Comparison of ENCODE assay signal across 8 cellular contexts in the genomic region with DNA sequence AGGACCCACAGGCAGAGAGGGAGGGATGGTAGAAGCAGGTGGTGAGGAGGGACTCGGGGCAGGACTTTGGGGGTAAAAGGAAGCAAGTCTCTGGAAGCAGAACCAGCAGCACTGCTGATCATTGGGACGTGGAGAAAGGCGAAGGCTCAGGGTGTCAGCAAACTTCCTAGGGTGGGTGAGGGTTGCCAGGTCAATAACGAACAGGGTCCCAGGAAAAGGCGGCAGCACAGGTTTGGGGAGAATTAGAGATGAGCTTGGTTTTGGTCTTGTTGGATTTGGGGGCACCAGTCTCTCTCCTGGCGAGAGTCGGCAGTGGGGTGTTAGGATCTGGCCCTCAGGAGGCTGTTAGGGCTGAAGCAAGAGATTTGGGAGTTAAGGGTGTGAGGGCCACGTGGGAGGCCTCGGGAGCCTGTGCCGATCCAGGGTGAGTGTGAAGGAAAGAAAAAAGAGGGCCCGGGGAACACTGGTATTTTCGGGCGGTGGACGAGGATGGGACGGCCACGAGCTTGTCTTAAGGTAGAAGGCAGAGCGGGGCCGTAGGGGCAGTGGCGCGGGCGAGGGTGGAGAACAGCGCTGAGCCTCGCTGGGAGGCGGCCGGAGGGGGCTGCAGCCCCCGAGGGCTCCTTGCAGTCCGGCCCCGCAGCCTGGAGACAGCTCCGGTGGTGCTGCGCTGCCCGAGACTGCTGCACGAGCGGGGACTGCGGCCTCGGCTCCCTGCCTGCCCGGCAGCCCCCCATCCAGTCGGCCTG. TPM values are rescaled to one million over a fixed set of nuclear protein-coding genes. Genes with fewer than 3 reads are reported as not detected.
DNase-seq lines count a peak whose midpoint lies in the region; ATAC-seq, FAIRE-seq and TF ChIP-seq lines count a peak whose summit lies in the region.

No MANE protein-coding gene starts in this region.

- POLR2A ChIA-PET in HCT116 (lab: Charles Lee), result interaction anchor here (1.0 to 3.9 kb wide), 6 partner anchors 9 to 55 kb away, joined by 4 to 20 read pairs (median 7); a partner anchor contains a TSS

- peak overlapping the region; percentile 99 for H3K4me2 ChIP-seq in HCT116 (ENCODE audit: low read length)

- DNase-seq in HCT116 (ENCODE audit: low read depth, low spot score) (no peak), iPS DF 6.9 (ENCODE audit: low read depth, low spot score) (no peak), GM19238 (ENCODE audit: insufficient read length, low spot score) (no peak), RCC 7860 (ENCODE audit: low spot score) (no peak)

- H3K4me1 ChIP-seq in HCT116 (ENCODE audit: control insufficient read depth in 1 of 2, insufficient read depth in 2 of 2, low read length in 2 of 2), result peaks cover 17 to 50% of the 10 kb centered on the region in 2 experiments
- H3K4me1 ChIP-seq in iPS DF 6.9 (ENCODE audit: control insufficient read depth, insufficient read depth, low read length), result peaks cover 5% of the 10 kb centered on the region; the same call in 1 of the 2 replicates
- H3K4me1 ChIP-seq in skeletal muscle tissue (ENCODE audit: control insufficient read depth in 3 of 3, insufficient read depth in 3 of 3, low read length in 3 of 3), result peaks cover 5 to 14% (median 14%) of the 10 kb centered on the region in 3 donors

- no peaks in the 10 kb centered on the region for H3K27me3 ChIP-seq in HCT116 (ENCODE audit: insufficient read depth, low read length)
- H3K27me3 ChIP-seq in iPS DF 6.9 (ENCODE audit: control insufficient read depth, insufficient read depth, low read length), result peaks cover 18% of the 10 kb centered on the region
- peaks cover 20 to 36% (median 33%) of the 10 kb centered on the region in 3 donors for H3K27me3 ChIP-seq in skeletal muscle tissue (ENCODE audit: control insufficient read depth in 3 of 3, insufficient read depth in 3 of 3, low read length in 3 of 3)

- no TSS peak for BruUV-seq in HCT116 (replicated peaks; lab: Mats Ljungman, UMichigan)

- no peak overlapping the region for H2AFZ ChIP-seq in HCT116 (ENCODE audit: low read depth, low read length, poor library complexity, severe bottlenecking)

- H3K4me3 ChIP-seq in HCT116 (replicated peaks in 1 of 2; ENCODE audit: low read depth in 1 of 2, low read length in 2 of 2), result peak overlapping the region; percentile 56 to 86; a peak in 3 of 4 replicates
- H3K4me3 ChIP-seq in WI38 (ENCODE audit: low read depth, low read length), result peak overlapping the region; percentile 78
- peak overlapping the region; percentile 33; the same call in 1 of the 2 replicates for H3K4me3 ChIP-seq in iPS DF 6.9 (ENCODE audit: low read length)
- peak overlapping the region; percentile 51 to 85 (median 82) for H3K4me3 ChIP-seq in skeletal muscle tissue (ENCODE audit: low read length in 3 of 3)

- RAD21 ChIA-PET in HCT116 (lab: Charles Lee; ENCODE audit: low non-redundant PET in 1 of 2, low total read pairs in 2 of 2, uncharacterized antibody in 2 of 2, unreplicated experiment in 2 of 2), result interaction anchor here in 1 of 2 experiments (0.9 to 1.1 kb wide), 2 partner anchors 54 to 116 kb away, joined by 3 to 6 read pairs; no protein-coding TSS in a partner anchor

- no peaks in the 10 kb centered on the region; a peak in 1 of 4 replicates for H3K36me3 ChIP-seq in HCT116 (ENCODE audit: control insufficient read depth in 1 of 2, insufficient read depth in 2 of 2, low read length in 2 of 2)
- no peaks in the 10 kb centered on the region for H3K36me3 ChIP-seq in iPS DF 6.9 (ENCODE audit: control insufficient read depth, insufficient read depth, low read length)
- no peaks in the 10 kb centered on the region for H3K36me3 ChIP-seq in skeletal muscle tissue (ENCODE audit: control insufficient read depth in 3 of 3, insufficient read depth in 3 of 3, low read length in 3 of 3)

- H4K20me1 ChIP-seq in HCT116 (ENCODE audit: insufficient read depth), result no peaks in the 10 kb centered on the region

- no peak for TF ChIP-seq POLR2A in HCT116 (IDR thresholded peaks at IDR 0.05; ENCODE audit: borderline replicate concordance, extremely low read depth, insufficient read depth, insufficient read length)

- TF ChIP-seq RAD21 in HCT116 (IDR thresholded peaks at IDR 0.05; ENCODE audit: low read depth), result no peak

- TF ChIP-seq CTCF in HCT116 (IDR thresholded peaks at IDR 0.05 in 2 of 3, conservative IDR thresholded peaks at IDR 0.05 in 1 of 3; ENCODE audit: borderline replicate concordance in 1 of 3, insufficient read depth in 1 of 3, low read depth in 2 of 3, low read length in 2 of 3), result no peak
- no peak for TF ChIP-seq CTCF in WI38 (IDR thresholded peaks at IDR 0.05; ENCODE audit: low read depth, low read length)

- WGBS in iPS DF 6.9 (ENCODE audit: insufficient coverage, insufficient read length), result no CpG with 5 or more reads among the region's 37 CpGs

- H3K9me3 ChIP-seq in HCT116 (ENCODE audit: control insufficient read depth in 1 of 2, insufficient read depth in 1 of 2, low read depth in 1 of 2, low read length in 2 of 2), result no peaks in the 10 kb centered on the region
- H3K9me3 ChIP-seq in iPS DF 6.9 (ENCODE audit: control insufficient read depth, insufficient read depth, low read length), result no peaks in the 10 kb centered on the region
- no peaks in the 10 kb centered on the region for H3K9me3 ChIP-seq in skeletal muscle tissue (ENCODE audit: control insufficient read depth in 3 of 3, low read length in 3 of 3)

- no peaks in the 10 kb centered on the region for H3K9me2 ChIP-seq in HCT116 (ENCODE audit: insufficient read depth)

- peaks cover 41% of the 10 kb centered on the region for H3K79me2 ChIP-seq in HCT116 (ENCODE audit: insufficient read depth, low read length)

- no peak for ATAC-seq in HCT116
- ATAC-seq in GM21723 (IDR thresholded peaks at IDR 0.05; ENCODE audit: unreplicated experiment), result no peak
- ATAC-seq in GM18870 (IDR thresholded peaks at IDR 0.05; ENCODE audit: unreplicated experiment), result no peak

- intact Hi-C loops in HCT116 (cut with micrococcal nuclease), result loop anchor here (2.0 kb wide), 1 partner anchor 55 kb away; a partner anchor contains a TSS

- FAIRE-seq in RCC 7860 (lab: Jason Lieb, UNC), result no peak

- H3K27ac ChIP-seq in HCT116 (ENCODE audit: low read depth, low read length) (peak overlapping the region; percentile 92), iPS DF 6.9 (ENCODE audit: low read length) (no peak overlapping the region), skeletal muscle tissue (ENCODE audit: low read depth, low read length) (no peak overlapping the region)

- peak overlapping the region; percentile 91 for H3K9ac ChIP-seq in HCT116 (ENCODE audit: low read length)
- H3K9ac ChIP-seq in skeletal muscle tissue (ENCODE audit: low read depth in 1 of 3, low read length in 3 of 3), result peak overlapping the region in 2 of 3 donors; percentile 53 to 57

- CTCF ChIA-PET in HCT116 (lab: Charles Lee), result interaction anchor here (0.7 to 2.4 kb wide), 5 partner anchors 8 to 55 kb away, joined by 3 to 13 read pairs (median 4); a partner anchor contains a TSS

TF ChIP-seq in HCT116, 20 proteins besides CTCF, POLR2A, EP300 and RAD21 (continues in another document):
- TF ChIP-seq YY1 (IDR thresholded peaks at IDR 0.05; ENCODE audit: extremely low read depth, insufficient replicate concordance, low read depth, low read length) (no peak), CBX3 (IDR thresholded peaks at IDR 0.05; ENCODE audit: low read depth) (no peak), EZH2 (IDR thresholded peaks at IDR 0.05) (no peak), SRF (IDR thresholded peaks at IDR 0.05; ENCODE audit: low read depth) (no peak)
- TF ChIP-seq, protein P1, sequence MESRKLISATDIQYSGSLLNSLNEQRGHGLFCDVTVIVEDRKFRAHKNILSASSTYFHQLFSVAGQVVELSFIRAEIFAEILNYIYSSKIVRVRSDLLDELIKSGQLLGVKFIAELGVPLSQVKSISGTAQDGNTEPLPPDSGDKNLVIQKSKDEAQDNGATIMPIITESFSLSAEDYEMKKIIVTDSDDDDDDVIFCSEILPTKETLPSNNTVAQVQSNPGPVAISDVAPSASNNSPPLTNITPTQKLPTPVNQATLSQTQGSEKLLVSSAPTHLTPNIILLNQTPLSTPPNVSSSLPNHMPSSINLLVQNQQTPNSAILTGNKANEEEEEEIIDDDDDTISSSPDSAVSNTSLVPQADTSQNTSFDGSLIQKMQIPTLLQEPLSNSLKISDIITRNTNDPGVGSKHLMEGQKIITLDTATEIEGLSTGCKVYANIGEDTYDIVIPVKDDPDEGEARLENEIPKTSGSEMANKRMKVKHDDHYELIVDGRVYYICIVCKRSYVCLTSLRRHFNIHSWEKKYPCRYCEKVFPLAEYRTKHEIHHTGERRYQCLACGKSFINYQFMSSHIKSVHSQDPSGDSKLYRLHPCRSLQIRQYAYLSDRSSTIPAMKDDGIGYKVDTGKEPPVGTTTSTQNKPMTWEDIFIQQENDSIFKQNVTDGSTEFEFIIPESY (IDR thresholded peaks at IDR 0.05; ENCODE audit: extremely low read depth, insufficient replicate concordance, low read length), result no peak
- TF ChIP-seq, protein P2, sequence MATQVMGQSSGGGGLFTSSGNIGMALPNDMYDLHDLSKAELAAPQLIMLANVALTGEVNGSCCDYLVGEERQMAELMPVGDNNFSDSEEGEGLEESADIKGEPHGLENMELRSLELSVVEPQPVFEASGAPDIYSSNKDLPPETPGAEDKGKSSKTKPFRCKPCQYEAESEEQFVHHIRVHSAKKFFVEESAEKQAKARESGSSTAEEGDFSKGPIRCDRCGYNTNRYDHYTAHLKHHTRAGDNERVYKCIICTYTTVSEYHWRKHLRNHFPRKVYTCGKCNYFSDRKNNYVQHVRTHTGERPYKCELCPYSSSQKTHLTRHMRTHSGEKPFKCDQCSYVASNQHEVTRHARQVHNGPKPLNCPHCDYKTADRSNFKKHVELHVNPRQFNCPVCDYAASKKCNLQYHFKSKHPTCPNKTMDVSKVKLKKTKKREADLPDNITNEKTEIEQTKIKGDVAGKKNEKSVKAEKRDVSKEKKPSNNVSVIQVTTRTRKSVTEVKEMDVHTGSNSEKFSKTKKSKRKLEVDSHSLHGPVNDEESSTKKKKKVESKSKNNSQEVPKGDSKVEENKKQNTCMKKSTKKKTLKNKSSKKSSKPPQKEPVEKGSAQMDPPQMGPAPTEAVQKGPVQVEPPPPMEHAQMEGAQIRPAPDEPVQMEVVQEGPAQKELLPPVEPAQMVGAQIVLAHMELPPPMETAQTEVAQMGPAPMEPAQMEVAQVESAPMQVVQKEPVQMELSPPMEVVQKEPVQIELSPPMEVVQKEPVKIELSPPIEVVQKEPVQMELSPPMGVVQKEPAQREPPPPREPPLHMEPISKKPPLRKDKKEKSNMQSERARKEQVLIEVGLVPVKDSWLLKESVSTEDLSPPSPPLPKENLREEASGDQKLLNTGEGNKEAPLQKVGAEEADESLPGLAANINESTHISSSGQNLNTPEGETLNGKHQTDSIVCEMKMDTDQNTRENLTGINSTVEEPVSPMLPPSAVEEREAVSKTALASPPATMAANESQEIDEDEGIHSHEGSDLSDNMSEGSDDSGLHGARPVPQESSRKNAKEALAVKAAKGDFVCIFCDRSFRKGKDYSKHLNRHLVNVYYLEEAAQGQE (IDR thresholded peaks at IDR 0.05; ENCODE audit: low read depth), result no peak

RNA-seq across cellular contexts. Expression of a gene that starts 0.8 kb away (rescaled TPM):
- total RNA-seq in HCT116 (2021; ENCODE audit: unreplicated experiment) (47.5 TPM), skeletal muscle tissue (3.1 TPM)
- 46.0 and 48.3 TPM in 2 replicates for polyA plus RNA-seq in HCT116 (2012)

RNA-seq across cellular contexts. Expression of a gene that starts 55.4 kb away (rescaled TPM):
- total RNA-seq in HCT116 (2021; ENCODE audit: unreplicated experiment) (33.5 TPM), skeletal muscle tissue (24.5 TPM)
- polyA plus RNA-seq in HCT116 (2012), result 29.3 and 36.6 TPM in 2 replicates

RNA-seq across cellular contexts. Expression of a gene that starts 55.5 kb away (rescaled TPM):
- total RNA-seq in HCT116 (2021; ENCODE audit: unreplicated experiment) (61.3 TPM), skeletal muscle tissue (15.7 TPM)
- polyA plus RNA-seq in HCT116 (2012), result 34.5 and 41.1 TPM in 2 replicates

Comparison
In these comparisons a context has a peak if more than half of its experiments do, and no peak if none do; other contexts are left out.
1. RNA of a gene that starts 0.8 kb away (total RNA-seq): 47.5 TPM in HCT116 (single experiment); 3.1 TPM in skeletal muscle tissue (single experiment); every median in the first group is over 10 times any median in the second.
2. Peak in every context shown above with its lines, with median percentiles within 50 percentile points of each other: H3K4me3 ChIP-seq.